1 cellular context compared by ENCODE assay signal in genomic region chr2:74741076-74741460, GRCh38.
TF ChIP-seq lines count a peak whose summit lies in the region.

No MANE protein-coding gene starts in this region.

TF ChIP-seq in HepG2, 621 proteins besides CTCF, POLR2A, EP300 and RAD21 (continued from another document and continues in another):
- TF ChIP-seq, protein P1, sequence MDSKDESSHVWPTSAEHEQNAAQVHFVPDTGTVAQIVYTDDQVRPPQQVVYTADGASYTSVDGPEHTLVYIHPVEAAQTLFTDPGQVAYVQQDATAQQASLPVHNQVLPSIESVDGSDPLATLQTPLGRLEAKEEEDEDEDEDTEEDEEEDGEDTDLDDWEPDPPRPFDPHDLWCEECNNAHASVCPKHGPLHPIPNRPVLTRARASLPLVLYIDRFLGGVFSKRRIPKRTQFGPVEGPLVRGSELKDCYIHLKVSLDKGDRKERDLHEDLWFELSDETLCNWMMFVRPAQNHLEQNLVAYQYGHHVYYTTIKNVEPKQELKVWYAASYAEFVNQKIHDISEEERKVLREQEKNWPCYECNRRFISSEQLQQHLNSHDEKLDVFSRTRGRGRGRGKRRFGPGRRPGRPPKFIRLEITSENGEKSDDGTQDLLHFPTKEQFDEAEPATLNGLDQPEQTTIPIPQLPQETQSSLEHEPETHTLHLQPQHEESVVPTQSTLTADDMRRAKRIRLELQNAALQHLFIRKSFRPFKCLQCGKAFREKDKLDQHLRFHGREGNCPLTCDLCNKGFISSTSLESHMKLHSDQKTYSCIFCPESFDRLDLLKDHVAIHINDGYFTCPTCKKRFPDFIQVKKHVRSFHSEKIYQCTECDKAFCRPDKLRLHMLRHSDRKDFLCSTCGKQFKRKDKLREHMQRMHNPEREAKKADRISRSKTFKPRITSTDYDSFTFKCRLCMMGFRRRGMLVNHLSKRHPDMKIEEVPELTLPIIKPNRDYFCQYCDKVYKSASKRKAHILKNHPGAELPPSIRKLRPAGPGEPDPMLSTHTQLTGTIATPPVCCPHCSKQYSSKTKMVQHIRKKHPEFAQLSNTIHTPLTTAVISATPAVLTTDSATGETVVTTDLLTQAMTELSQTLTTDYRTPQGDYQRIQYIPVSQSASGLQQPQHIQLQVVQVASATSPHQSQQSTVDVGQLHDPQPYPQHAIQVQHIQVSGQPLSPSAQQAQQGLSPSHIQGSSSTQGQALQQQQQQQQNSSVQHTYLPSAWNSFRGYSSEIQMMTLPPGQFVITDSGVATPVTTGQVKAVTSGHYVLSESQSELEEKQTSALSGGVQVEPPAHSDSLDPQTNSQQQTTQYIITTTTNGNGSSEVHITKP (CRISPR knock-in tag; IDR thresholded peaks at IDR 0.05; ENCODE audit: low read depth) = 0 out of 2 replicates have a peak, but pooled peaks have one; percentile 9
- TF ChIP-seq ZNF567 (CRISPR knock-in tag; IDR thresholded peaks at IDR 0.05; ENCODE audit: borderline replicate concordance) (no peak), ZNF605 (CRISPR knock-in tag; IDR thresholded peaks at IDR 0.05) (no peak), ZNF510 (CRISPR knock-in tag; IDR thresholded peaks at IDR 0.05; ENCODE audit: low read depth) (no peak), FOXC1 (CRISPR knock-in tag; IDR thresholded peaks at IDR 0.05; ENCODE audit: borderline replicate concordance) (no peak; the same call in 1 of the 2 replicates), CBX2 (IDR thresholded peaks at IDR 0.05; ENCODE audit: low read depth, low read length) (no peak), CBX2 (CRISPR knock-in tag; IDR thresholded peaks at IDR 0.05; ENCODE audit: low read depth) (0 out of 2 replicates have a peak, but pooled peaks have one; percentile 39), ZNF788 (CRISPR knock-in tag; IDR thresholded peaks at IDR 0.05; ENCODE audit: borderline replicate concordance) (no peak), PHB2 (IDR thresholded peaks at IDR 0.05; ENCODE audit: partially characterized antibody) (no peak), GATAD1 (CRISPR knock-in tag; IDR thresholded peaks at IDR 0.05) (no peak; the same call in 1 of the 2 replicates), ZNF274 (CRISPR knock-in tag; IDR thresholded peaks at IDR 0.05) (0 out of 2 replicates have a peak, but pooled peaks have one; percentile 13), KLF9 (CRISPR knock-in tag; IDR thresholded peaks at IDR 0.05; ENCODE audit: low read depth) (no peak), HNF1A (IDR thresholded peaks at IDR 0.05; ENCODE audit: low read depth) (no peak), HNF1A (CRISPR knock-in tag; IDR thresholded peaks at IDR 0.05; ENCODE audit: borderline replicate concordance) (no peak), EZH2 (conservative IDR thresholded peaks at IDR 0.05; ENCODE audit: low read depth, low read length) (0 out of 2 replicates have a peak, but pooled peaks have one; percentile 14), RCOR2 (CRISPR knock-in tag; IDR thresholded peaks at IDR 0.05) (no peak), HDAC1 (CRISPR knock-in tag; IDR thresholded peaks at IDR 0.05) (no peak), SAP130 (CRISPR knock-in tag; IDR thresholded peaks at IDR 0.05; ENCODE audit: low read depth) (no peak), KDM6A (CRISPR knock-in tag; IDR thresholded peaks at IDR 0.05; ENCODE audit: low read depth) (no peak), MTF1 (CRISPR knock-in tag; IDR thresholded peaks at IDR 0.05) (no peak), PAWR (CRISPR knock-in tag; IDR thresholded peaks at IDR 0.05; ENCODE audit: borderline replicate concordance) (no peak), NCOR1 (IDR thresholded peaks at IDR 0.05; ENCODE audit: borderline replicate concordance, low read length) (no peak), ELK4 (CRISPR knock-in tag; IDR thresholded peaks at IDR 0.05; ENCODE audit: borderline replicate concordance) (no peak), RBFOX2 (IDR thresholded peaks at IDR 0.05; ENCODE audit: low read depth, low read length) (no peak), GABPA (IDR thresholded peaks at IDR 0.05; ENCODE audit: low read depth, low read length) (no peak), GABPA (CRISPR knock-in tag; IDR thresholded peaks at IDR 0.05; ENCODE audit: low read depth) (peak; percentile 7; the same call in 1 of the 2 replicates), ZNF292 (CRISPR knock-in tag; IDR thresholded peaks at IDR 0.05; ENCODE audit: borderline replicate concordance, low read depth) (0 out of 2 replicates have a peak, but pooled peaks have one; percentile 10), ZNF746 (CRISPR knock-in tag; IDR thresholded peaks at IDR 0.05) (no peak), SIN3A (IDR thresholded peaks at IDR 0.05; ENCODE audit: borderline replicate concordance, low read depth, low read length) (no peak), IRF1 (CRISPR knock-in tag; IDR thresholded peaks at IDR 0.05; ENCODE audit: low read depth) (no peak), ZNF776 (CRISPR knock-in tag; IDR thresholded peaks at IDR 0.05) (no peak)
- TF ChIP-seq, protein P2, sequence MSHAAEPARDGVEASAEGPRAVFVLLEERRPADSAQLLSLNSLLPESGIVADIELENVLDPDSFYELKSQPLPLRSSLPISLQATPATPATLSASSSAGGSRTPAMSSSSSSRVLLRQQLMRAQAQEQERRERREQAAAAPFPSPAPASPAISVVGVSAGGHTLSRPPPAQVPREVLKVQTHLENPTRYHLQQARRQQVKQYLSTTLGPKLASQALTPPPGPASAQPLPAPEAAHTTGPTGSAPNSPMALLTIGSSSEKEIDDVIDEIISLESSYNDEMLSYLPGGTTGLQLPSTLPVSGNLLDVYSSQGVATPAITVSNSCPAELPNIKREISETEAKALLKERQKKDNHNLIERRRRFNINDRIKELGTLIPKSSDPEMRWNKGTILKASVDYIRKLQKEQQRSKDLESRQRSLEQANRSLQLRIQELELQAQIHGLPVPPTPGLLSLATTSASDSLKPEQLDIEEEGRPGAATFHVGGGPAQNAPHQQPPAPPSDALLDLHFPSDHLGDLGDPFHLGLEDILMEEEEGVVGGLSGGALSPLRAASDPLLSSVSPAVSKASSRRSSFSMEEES (CRISPR knock-in tag; IDR thresholded peaks at IDR 0.05) = no peak
- TF ChIP-seq, protein P3, sequence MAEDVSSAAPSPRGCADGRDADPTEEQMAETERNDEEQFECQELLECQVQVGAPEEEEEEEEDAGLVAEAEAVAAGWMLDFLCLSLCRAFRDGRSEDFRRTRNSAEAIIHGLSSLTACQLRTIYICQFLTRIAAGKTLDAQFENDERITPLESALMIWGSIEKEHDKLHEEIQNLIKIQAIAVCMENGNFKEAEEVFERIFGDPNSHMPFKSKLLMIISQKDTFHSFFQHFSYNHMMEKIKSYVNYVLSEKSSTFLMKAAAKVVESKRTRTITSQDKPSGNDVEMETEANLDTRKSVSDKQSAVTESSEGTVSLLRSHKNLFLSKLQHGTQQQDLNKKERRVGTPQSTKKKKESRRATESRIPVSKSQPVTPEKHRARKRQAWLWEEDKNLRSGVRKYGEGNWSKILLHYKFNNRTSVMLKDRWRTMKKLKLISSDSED (CRISPR knock-in tag; IDR thresholded peaks at IDR 0.05) = no peak
- TF ChIP-seq, protein P4, sequence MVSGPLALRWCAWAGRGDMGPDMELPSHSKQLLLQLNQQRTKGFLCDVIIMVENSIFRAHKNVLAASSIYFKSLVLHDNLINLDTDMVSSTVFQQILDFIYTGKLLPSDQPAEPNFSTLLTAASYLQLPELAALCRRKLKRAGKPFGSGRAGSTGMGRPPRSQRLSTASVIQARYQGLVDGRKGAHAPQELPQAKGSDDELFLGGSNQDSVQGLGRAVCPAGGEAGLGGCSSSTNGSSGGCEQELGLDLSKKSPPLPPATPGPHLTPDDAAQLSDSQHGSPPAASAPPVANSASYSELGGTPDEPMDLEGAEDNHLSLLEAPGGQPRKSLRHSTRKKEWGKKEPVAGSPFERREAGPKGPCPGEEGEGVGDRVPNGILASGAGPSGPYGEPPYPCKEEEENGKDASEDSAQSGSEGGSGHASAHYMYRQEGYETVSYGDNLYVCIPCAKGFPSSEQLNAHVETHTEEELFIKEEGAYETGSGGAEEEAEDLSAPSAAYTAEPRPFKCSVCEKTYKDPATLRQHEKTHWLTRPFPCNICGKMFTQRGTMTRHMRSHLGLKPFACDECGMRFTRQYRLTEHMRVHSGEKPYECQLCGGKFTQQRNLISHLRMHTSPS (CRISPR knock-in tag; IDR thresholded peaks at IDR 0.05; ENCODE audit: low read depth) = no peak
- TF ChIP-seq, protein P5, sequence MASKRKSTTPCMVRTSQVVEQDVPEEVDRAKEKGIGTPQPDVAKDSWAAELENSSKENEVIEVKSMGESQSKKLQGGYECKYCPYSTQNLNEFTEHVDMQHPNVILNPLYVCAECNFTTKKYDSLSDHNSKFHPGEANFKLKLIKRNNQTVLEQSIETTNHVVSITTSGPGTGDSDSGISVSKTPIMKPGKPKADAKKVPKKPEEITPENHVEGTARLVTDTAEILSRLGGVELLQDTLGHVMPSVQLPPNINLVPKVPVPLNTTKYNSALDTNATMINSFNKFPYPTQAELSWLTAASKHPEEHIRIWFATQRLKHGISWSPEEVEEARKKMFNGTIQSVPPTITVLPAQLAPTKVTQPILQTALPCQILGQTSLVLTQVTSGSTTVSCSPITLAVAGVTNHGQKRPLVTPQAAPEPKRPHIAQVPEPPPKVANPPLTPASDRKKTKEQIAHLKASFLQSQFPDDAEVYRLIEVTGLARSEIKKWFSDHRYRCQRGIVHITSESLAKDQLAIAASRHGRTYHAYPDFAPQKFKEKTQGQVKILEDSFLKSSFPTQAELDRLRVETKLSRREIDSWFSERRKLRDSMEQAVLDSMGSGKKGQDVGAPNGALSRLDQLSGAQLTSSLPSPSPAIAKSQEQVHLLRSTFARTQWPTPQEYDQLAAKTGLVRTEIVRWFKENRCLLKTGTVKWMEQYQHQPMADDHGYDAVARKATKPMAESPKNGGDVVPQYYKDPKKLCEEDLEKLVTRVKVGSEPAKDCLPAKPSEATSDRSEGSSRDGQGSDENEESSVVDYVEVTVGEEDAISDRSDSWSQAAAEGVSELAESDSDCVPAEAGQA (IDR thresholded peaks at IDR 0.05; ENCODE audit: low read depth) = no peak
- TF ChIP-seq, protein P5 (CRISPR knock-in tag; IDR thresholded peaks at IDR 0.05; ENCODE audit: borderline replicate concordance) = no peak
